2 cellular contexts compared by ENCODE assay signal in the genomic region with DNA sequence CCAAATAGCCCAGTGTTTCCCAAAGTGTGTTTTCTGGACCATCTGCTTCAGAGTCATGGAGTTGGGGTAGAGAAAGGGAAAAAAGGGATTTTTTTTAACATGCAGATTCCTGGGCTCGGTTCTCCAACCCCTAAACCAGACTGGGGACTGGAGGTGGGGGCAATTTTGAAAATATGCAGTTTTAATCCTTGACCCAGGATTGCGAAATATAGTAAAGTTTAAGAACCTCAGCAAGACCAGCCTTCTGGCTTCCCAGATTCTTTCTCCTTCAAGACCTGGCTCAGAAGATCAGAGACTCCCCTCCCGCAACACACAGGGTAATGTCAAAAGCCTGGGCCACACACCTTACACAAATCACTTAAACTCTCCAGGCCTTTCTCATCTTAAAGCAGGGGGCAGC.
TF ChIP-seq lines count a peak whose summit lies in the region.

No MANE protein-coding gene starts in this region.

TF ChIP-seq in IMR-90, 13 proteins besides CTCF, POLR2A, EP300 and RAD21:
- TF ChIP-seq MAFK (IDR thresholded peaks at IDR 0.05; ENCODE audit: low read depth, low read length), result no peak
- TF ChIP-seq NFE2L2 (IDR thresholded peaks at IDR 0.05; ENCODE audit: low read depth, low read length), result no peak
- TF ChIP-seq BHLHE40 (IDR thresholded peaks at IDR 0.05; ENCODE audit: low read depth, low read length), result no peak
- no peak for TF ChIP-seq RFX5 (IDR thresholded peaks at IDR 0.05; ENCODE audit: low read depth, low read length)
- no peak for TF ChIP-seq RCOR1 (IDR thresholded peaks at IDR 0.05; ENCODE audit: insufficient replicate concordance, low read length)
- TF ChIP-seq CEBPB (IDR thresholded peaks at IDR 0.05; ENCODE audit: low read depth, low read length), result peak; percentile 66

TF ChIP-seq in K562, 482 proteins besides CTCF, POLR2A, EP300 and RAD21:
- TF ChIP-seq MECOM (CRISPR knock-in tag; IDR thresholded peaks at IDR 0.05) (no peak), ZNF174 (CRISPR knock-in tag; IDR thresholded peaks at IDR 0.05) (no peak), CEBPG (CRISPR knock-in tag; IDR thresholded peaks at IDR 0.05) (no peak), CEBPG (tag; conservative IDR thresholded peaks at IDR 0.05 in 1 of 2, IDR thresholded peaks at IDR 0.05 in 1 of 2) (peak in 1 of 2 experiments; percentile 62; a peak in 2 of 4 replicates), CEBPB (tag; IDR thresholded peaks at IDR 0.05) (peak; percentile 51)
